ENCODE assay signal across 8 cellular contexts in the genomic region with DNA sequence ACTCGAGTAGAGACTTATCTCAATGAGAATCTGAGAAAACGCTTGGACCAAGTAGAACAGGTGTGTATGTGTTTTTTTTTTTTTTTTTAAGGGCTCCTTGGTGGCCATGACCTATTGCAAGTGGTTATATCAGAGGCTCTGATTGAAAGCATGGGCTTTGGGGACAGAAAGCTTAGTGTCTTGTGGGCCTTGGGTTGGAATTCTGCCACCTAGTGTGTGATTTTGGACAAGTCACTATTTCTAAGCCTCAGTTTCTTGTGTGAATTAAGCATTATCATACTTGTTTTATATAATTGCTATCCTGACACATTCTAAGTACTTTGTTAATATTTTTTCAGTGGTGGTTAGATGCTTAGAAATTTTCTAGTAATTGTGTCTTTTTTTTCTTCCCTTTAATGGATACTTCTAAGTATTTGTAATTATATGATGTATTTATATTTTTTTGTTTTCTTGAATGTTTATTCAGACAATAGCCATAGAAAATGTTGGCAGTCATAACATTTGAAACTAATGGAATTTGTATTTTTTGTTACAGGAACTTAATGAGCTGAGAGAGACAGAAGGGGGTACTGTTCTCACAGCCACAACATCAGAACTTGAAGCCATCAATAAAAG. TPM values are rescaled to one million over a fixed set of nuclear protein-coding genes. Genes with fewer than 3 reads are reported as not detected.
A peak's percentile ranks its signal among the peaks of the same experiment; 100 is the strongest.
DNase-seq lines count a peak whose midpoint lies in the region; ATAC-seq, FAIRE-seq and TF ChIP-seq lines count a peak whose summit lies in the region.

No MANE protein-coding gene starts in this region.

- CTCF ChIA-PET in AG04449 (lab: Yijun Ruan, JAX), result interaction anchor here (0.6 to 11.5 kb wide), 24 partner anchors 8 to 293 kb away, joined by 3 to 171 read pairs (median 5); partner anchors contain the start of gene SMNDC1

- no peak overlapping the region for H3K27ac Mint-ChIP-seq in nephron

- FAIRE-seq in RCC 7860 (lab: Jason Lieb, UNC), result peak; percentile 78

- intact Hi-C loops in dorsolateral prefrontal cortex (cut with DNase I), result loop anchor here in 1 of 2 donors (10.0 kb wide), 1 partner anchor 764 kb away; no protein-coding TSS in a partner anchor

- no peaks in the 10 kb centered on the region for H3K9me3 Mint-ChIP-seq in nephron

- no peak for DNase-seq in AG04449 (ENCODE audit: low read depth, low spot score)
- peak; percentile 72 for DNase-seq in G401 (ENCODE audit: low spot score)
- DNase-seq in RCC 7860 (ENCODE audit: low spot score), result peak; percentile 44
- peak in 2 of 10 donors; percentile 27 to 36 for DNase-seq in dorsolateral prefrontal cortex
- DNase-seq in NCI-H187 (lab: John Stamatoyannopoulos, UW), result no peak

- no peak overlapping the region for H3K27ac ChIP-seq in dorsolateral prefrontal cortex

- H3K4me3 ChIP-seq in AG04449 (ENCODE audit: low read depth, low read length) (no peak overlapping the region), dorsolateral prefrontal cortex (no peak overlapping the region)

- H3K4me3 Mint-ChIP-seq in nephron, result no peak overlapping the region

- peak; percentile 47 for TF ChIP-seq CTCF in AG04449 (IDR thresholded peaks at IDR 0.05; ENCODE audit: insufficient read depth, low read length, missing control alignments)
- TF ChIP-seq CTCF in dorsolateral prefrontal cortex (IDR thresholded peaks at IDR 0.05 in 54 of 56, conservative IDR thresholded peaks at IDR 0.05 in 2 of 56; ENCODE audit: low read depth in 1 of 56, partially characterized antibody in 56 of 56), result peak; percentile 30 to 69 (median 54)
- TF ChIP-seq CTCF in nephron (IDR thresholded peaks at IDR 0.05; ENCODE audit: unreplicated experiment in 3 of 3), result peak; percentile 42 to 65 (median 49)

- in situ Hi-C loops in G401 (cut with HindIII; ENCODE audit: low sequenced_read_pairs), result no loop called here

- ATAC-seq in HG03378 (IDR thresholded peaks at IDR 0.05; ENCODE audit: unreplicated experiment) (peak; percentile 68), HG03097 (IDR thresholded peaks at IDR 0.05; ENCODE audit: low FRiP score, unreplicated experiment) (no peak)

- no peaks in the 10 kb centered on the region for H3K4me1 Mint-ChIP-seq in nephron

- POLR2A ChIA-PET in AG04449 (lab: Yijun Ruan, JAX), result no interaction called here

- no peaks in the 10 kb centered on the region for H3K27me3 Mint-ChIP-seq in nephron (ENCODE audit: low read depth)

- H3K36me3 Mint-ChIP-seq in nephron (ENCODE audit: low read depth), result peaks cover 69% of the 10 kb centered on the region

- H3K27me3 ChIP-seq in dorsolateral prefrontal cortex, result no peaks in the 10 kb centered on the region

RNA-seq across cellular contexts. Expression of gene SMC3, which starts 33.1 kb away (rescaled TPM):
- total RNA-seq in G401 (2014; rRNA removed; shearing (Covaris generic)), result 38.5 and 57.7 TPM in 2 replicates
- 10 to 100 TPM; 20.5 to 34.2 (median 26.0) TPM for total RNA-seq in dorsolateral prefrontal cortex

RNA-seq across cellular contexts. Expression of gene RBM20, which starts 43.5 kb away (rescaled TPM):
- 2.4 and 2.7 TPM in 2 replicates for total RNA-seq in G401 (2014; rRNA removed; shearing (Covaris generic))
- 1 to 10 TPM in 117 of 120 experiments, under 1 TPM in 3; 0.40 to 4.5 (median 2.1) TPM for total RNA-seq in dorsolateral prefrontal cortex

Comparison
In these comparisons a context has a peak if more than half of its experiments do, and no peak if none do; other contexts are left out.
1. DNase-seq: peak in G401 (single experiment) and RCC 7860 (single experiment); none in AG04449 (single experiment) and NCI-H187 (0 of 2).
2. Peak in every context shown above with its lines, with median percentiles within 50 percentile points of each other: CTCF ChIP-seq.